Comparison of ENCODE assay signal across 1 cellular context in genomic region chr2:174617713-174618112, GRCh38.
TF ChIP-seq lines count a peak whose summit lies in the region.

No MANE protein-coding gene starts in this region.

TF ChIP-seq in HepG2, 621 proteins besides CTCF, POLR2A, EP300 and RAD21:
- TF ChIP-seq, protein P1, sequence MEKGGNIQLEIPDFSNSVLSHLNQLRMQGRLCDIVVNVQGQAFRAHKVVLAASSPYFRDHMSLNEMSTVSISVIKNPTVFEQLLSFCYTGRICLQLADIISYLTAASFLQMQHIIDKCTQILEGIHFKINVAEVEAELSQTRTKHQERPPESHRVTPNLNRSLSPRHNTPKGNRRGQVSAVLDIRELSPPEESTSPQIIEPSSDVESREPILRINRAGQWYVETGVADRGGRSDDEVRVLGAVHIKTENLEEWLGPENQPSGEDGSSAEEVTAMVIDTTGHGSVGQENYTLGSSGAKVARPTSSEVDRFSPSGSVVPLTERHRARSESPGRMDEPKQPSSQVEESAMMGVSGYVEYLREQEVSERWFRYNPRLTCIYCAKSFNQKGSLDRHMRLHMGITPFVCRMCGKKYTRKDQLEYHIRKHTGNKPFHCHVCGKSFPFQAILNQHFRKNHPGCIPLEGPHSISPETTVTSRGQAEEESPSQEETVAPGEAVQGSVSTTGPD (CRISPR knock-in tag; IDR thresholded peaks at IDR 0.05) = no peak
- TF ChIP-seq ZNF883 (CRISPR knock-in tag; IDR thresholded peaks at IDR 0.05; ENCODE audit: not compliant biosample characterization) (no peak), ZNF44 (CRISPR knock-in tag; IDR thresholded peaks at IDR 0.05) (no peak), ZNF232 (CRISPR knock-in tag; IDR thresholded peaks at IDR 0.05; ENCODE audit: borderline replicate concordance) (no peak), TFDP1 (CRISPR knock-in tag; IDR thresholded peaks at IDR 0.05; ENCODE audit: borderline replicate concordance) (no peak), CENPX (CRISPR knock-in tag; IDR thresholded peaks at IDR 0.05) (no peak), BHLHE40 (IDR thresholded peaks at IDR 0.05; ENCODE audit: low read length) (no peak), TMF1 (CRISPR knock-in tag; IDR thresholded peaks at IDR 0.05; ENCODE audit: low read depth) (no peak), MIXL1 (CRISPR knock-in tag; IDR thresholded peaks at IDR 0.05) (no peak)
